In genomic region chrX:63250253-63250868, GRCh38 we compare ENCODE assay signal across 8 cellular contexts.
DNase-seq lines count a peak whose midpoint lies in the region; ATAC-seq and TF ChIP-seq lines count a peak whose summit lies in the region.

No MANE protein-coding gene starts in this region.

- peak; percentile 100 for ATAC-seq in GM18870 (IDR thresholded peaks at IDR 0.05; ENCODE audit: unreplicated experiment)
- ATAC-seq in HG03064 (IDR thresholded peaks at IDR 0.05; ENCODE audit: low read depth, unreplicated experiment) = peak; percentile 100
- peak; percentile 69 to 72 for ATAC-seq in naive B cell (ENCODE audit: low read depth in 2 of 2)

- H3K9me3 Mint-ChIP-seq in naive B cell = no peaks in the 10 kb centered on the region

- H3K36me3 Mint-ChIP-seq in naive B cell = no peaks in the 10 kb centered on the region

- H3K4me3 ChIP-seq in AG04450 (ENCODE audit: low read depth, low read length) (no peak overlapping the region), epithelial cell of esophagus (ENCODE audit: low read length) (no peak overlapping the region)

- H3K4me3 Mint-ChIP-seq in naive B cell = no peak overlapping the region

- H3K27ac Mint-ChIP-seq in naive B cell = no peak overlapping the region

- H3K4me1 Mint-ChIP-seq in naive B cell = no peaks in the 10 kb centered on the region

- CTCF ChIA-PET in AG04450 (lab: Charles Lee) = interaction anchor here (0.5 to 2.5 kb wide), 8 partner anchors 84 to 456 kb away, joined by 3 to 24 read pairs (median 5); no protein-coding TSS in a partner anchor

- POLR2A ChIA-PET in AG04450 (lab: Yijun Ruan, JAX) = no interaction called here

- H3K27me3 ChIP-seq in AG04450 (ENCODE audit: control insufficient read depth, insufficient read depth, low read length) = no peaks in the 10 kb centered on the region

- no peak overlapping the region for H3K27ac ChIP-seq in AG04450 (ENCODE audit: low read depth, low read length)

- DNase-seq in AG04450 (ENCODE audit: low read depth, low spot score) (peak; percentile 56), SW480 (ENCODE audit: low spot score) (peak; percentile 75), epithelial cell of esophagus (ENCODE audit: low read depth) (peak; percentile 82), naive B cell (peak; percentile 41), NCI-H1048 (lab: John Stamatoyannopoulos, UW) (no peak), DMS114 treated with DMSO at 0.1 percent for 48 hours (lab: John Stamatoyannopoulos, UW; ENCODE audit: unreplicated experiment) (no peak)

- TF ChIP-seq CTCF in AG04450 (IDR thresholded peaks at IDR 0.05; ENCODE audit: low read depth, low read length) (peak; percentile 91), epithelial cell of esophagus (IDR thresholded peaks at IDR 0.05; ENCODE audit: insufficient read depth, low read depth, low read length, missing control alignments) (peak; percentile 91)

- peaks cover 0 to 4% (median 0%) of the 10 kb centered on the region in 3 donors for H3K27me3 Mint-ChIP-seq in naive B cell

- no peaks in the 10 kb centered on the region for H3K9me3 ChIP-seq in AG04450 (ENCODE audit: control insufficient read depth, insufficient read depth, low read length)

Comparison
In these comparisons a context has a peak if more than half of its experiments do, and no peak if none do; other contexts are left out.
1. DNase-seq: peak in AG04450 (single experiment), SW480 (single experiment), epithelial cell of esophagus (single experiment) and naive B cell (single experiment); none in NCI-H1048 (single experiment) and DMS114 treated with DMSO at 0.1 percent for 48 hours (single experiment).
2. Peak in every context shown above with its lines, with median percentiles within 50 percentile points of each other: ATAC-seq.